ENCODE assay signal across 9 cellular contexts in the genomic region with DNA sequence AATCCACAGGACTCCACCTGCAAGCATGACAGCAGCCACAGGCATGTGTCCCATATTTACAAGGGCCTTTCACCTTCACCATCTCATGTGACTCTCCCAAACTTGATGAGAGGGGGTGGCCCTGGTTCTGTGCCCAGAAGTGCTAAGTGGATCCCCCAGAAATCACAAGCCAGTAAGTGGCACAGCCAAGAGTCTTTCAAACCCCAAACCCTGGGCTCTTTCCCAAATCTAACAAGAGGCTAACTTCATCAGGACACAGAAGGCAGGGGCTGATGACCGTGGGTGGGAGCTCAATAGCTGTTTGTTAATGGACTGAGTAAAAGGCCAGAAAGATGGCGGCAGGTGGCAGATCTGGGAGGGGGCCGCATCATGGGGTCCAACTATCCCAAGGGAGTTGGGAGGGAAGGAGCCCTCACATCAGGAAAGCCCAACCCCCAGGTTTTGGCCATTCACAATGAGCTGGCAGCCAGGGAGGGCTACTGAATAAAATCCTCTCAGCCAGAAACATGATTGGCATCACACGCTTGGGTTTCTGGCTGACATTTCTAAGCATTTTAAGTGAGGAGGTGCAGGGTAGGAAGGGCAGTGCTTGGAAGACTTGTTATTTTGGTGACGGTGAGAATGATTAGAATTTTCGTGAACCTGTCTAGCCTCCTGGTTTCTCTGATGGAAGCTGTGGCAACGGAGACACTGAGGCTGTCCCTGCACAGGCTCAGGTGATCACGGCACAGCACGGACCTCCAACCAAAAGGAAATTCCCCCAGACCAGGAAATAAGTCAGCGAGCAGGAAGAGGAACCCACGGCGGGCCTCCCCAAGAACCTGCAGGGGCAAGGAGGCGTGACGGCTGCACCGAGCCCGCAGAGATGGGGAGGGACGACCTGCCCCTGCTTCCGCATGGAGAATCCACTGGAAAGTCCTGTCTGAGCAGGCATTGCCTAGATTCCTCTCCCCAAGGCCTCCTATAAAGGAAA.
DNase-seq lines count a peak whose midpoint lies in the region; ATAC-seq and TF ChIP-seq lines count a peak whose summit lies in the region.
"Had no signal": no experiment of that assay in that cellular context is flagged by ENCODE, and none has a peak within 500 bp of the region (broad histone marks: within the 10 kb centered on the region; RNA-seq: fewer than 3 reads in every experiment).

No MANE protein-coding gene starts in this region.

- no peak overlapping the region for H3K4ac ChIP-seq in H9 (ENCODE audit: low read depth, low read length)

- H4K91ac ChIP-seq in H9 (ENCODE audit: insufficient read length, low read depth, low read length): no peak overlapping the region

- no peaks in the 10 kb centered on the region for H3K79me1 ChIP-seq in H9 (ENCODE audit: insufficient read depth, low read depth, low read length, poor library complexity, severe bottlenecking)

- no peaks in the 10 kb centered on the region for H3K36me3 ChIP-seq in mucosa of descending colon (ENCODE audit: low read depth)

- peak overlapping the region; percentile 72 for H3K4me3 Mint-ChIP-seq in activated T-helper 1 cell treated with anti-CD3 and anti-CD28 coated beads, Interleukin-12 subunit alpha, Interleukin-12 subunit beta, Interleukin-2, Interleukin-4 antibody, amounts not matched to agents 30 ng/mL and 10 ng/mL and 1 ng/mL, durations not matched to agents 14 hours and 24 hours and 36 hours
- H3K4me3 Mint-ChIP-seq in H9: no peak overlapping the region

- H2BK15ac ChIP-seq in H9 (ENCODE audit: low read depth, low read length): no peak overlapping the region

- peaks cover 100% of the 10 kb centered on the region for H3K4me1 Mint-ChIP-seq in activated T-helper 1 cell treated with anti-CD3 and anti-CD28 coated beads, Interleukin-12 subunit alpha, Interleukin-12 subunit beta, Interleukin-2, Interleukin-4 antibody, amounts not matched to agents 30 ng/mL and 10 ng/mL and 1 ng/mL, durations not matched to agents 14 hours and 24 hours and 36 hours (ENCODE audit: low read depth)
- peaks cover 27 to 51% of the 10 kb centered on the region in 2 experiments for H3K4me1 Mint-ChIP-seq in H9

- peak overlapping the region; percentile 81 for H3K27ac Mint-ChIP-seq in activated T-helper 1 cell treated with anti-CD3 and anti-CD28 coated beads, Interleukin-12 subunit alpha, Interleukin-12 subunit beta, Interleukin-2, Interleukin-4 antibody, amounts not matched to agents 30 ng/mL and 10 ng/mL and 1 ng/mL, durations not matched to agents 14 hours and 24 hours and 36 hours
- no peak overlapping the region; a peak in 1 of 7 replicates for H3K27ac Mint-ChIP-seq in H9

- peaks cover 13% of the 10 kb centered on the region for H3K9me3 Mint-ChIP-seq in activated T-helper 1 cell treated with anti-CD3 and anti-CD28 coated beads, Interleukin-12 subunit alpha, Interleukin-12 subunit beta, Interleukin-2, Interleukin-4 antibody, amounts not matched to agents 30 ng/mL and 10 ng/mL and 1 ng/mL, durations not matched to agents 14 hours and 24 hours and 36 hours
- H3K9me3 Mint-ChIP-seq in H9: peaks cover 5 to 6% of the 10 kb centered on the region in 2 experiments; a peak in 3 of 5 replicates

- H3K4me1 ChIP-seq in mucosa of descending colon (ENCODE audit: low read depth) (no peaks in the 10 kb centered on the region), H9 (ENCODE audit: insufficient read depth, low read length) (peaks cover 2% of the 10 kb centered on the region)

- H3K9me3 ChIP-seq in mucosa of descending colon (no peaks in the 10 kb centered on the region), H9 (ENCODE audit: control insufficient read depth, low read depth, low read length) (no peaks in the 10 kb centered on the region)

- no peak overlapping the region; the same call in 1 of the 2 replicates for H3K14ac ChIP-seq in H9 (ENCODE audit: insufficient read depth, low read length)

- H3K27ac ChIP-seq in H9 (ENCODE audit: insufficient read length, low read depth, low read length): no peak overlapping the region

- no peak overlapping the region for H3K9ac ChIP-seq in H9 (ENCODE audit: extremely low read depth, insufficient read length, low read length)

- no peak overlapping the region for H2BK5ac ChIP-seq in H9 (ENCODE audit: insufficient read length, low read length)

- no peak overlapping the region for H3K4me2 ChIP-seq in H9 (ENCODE audit: insufficient read depth, insufficient read length, low read length)

- intact Hi-C loops in activated T-helper 1 cell treated with anti-CD3 and anti-CD28 coated beads, Interleukin-12 subunit alpha, Interleukin-12 subunit beta, Interleukin-2, Interleukin-4 antibody, amounts not matched to agents 30 ng/mL and 10 ng/mL and 1 ng/mL, durations not matched to agents 14 hours and 24 hours and 36 hours (cut with micrococcal nuclease): loop anchor here (5.0 to 10.0 kb wide), 3 partner anchors 107 to 470 kb away; a partner anchor contains a TSS
- intact Hi-C loops in mucosa of descending colon (cut with DNase I, micrococcal nuclease): no loop called here

- H3K18ac ChIP-seq in H9 (ENCODE audit: insufficient read length, low read depth, low read length): no peak overlapping the region

- ATAC-seq in GM21786 (IDR thresholded peaks at IDR 0.05; ENCODE audit: unreplicated experiment): peak; percentile 22
- ATAC-seq in mucosa of descending colon: peak; percentile 15
- ATAC-seq in HG03280 (IDR thresholded peaks at IDR 0.05; ENCODE audit: unreplicated experiment): no peak

- no peak overlapping the region for H2BK12ac ChIP-seq in H9 (ENCODE audit: insufficient read length, low read depth, low read length)

- H2BK120ac ChIP-seq in H9 (ENCODE audit: low read depth, low read length, poor library complexity, severe bottlenecking): no peak overlapping the region

- H3T11ph ChIP-seq in H9 (ENCODE audit: low read length): no peak overlapping the region

- DNase-seq in GM13976 (ENCODE audit: low spot score) (peak; percentile 43), mucosa of descending colon (peak in 1 of 3 donors; percentile 68), NCI-H345 treated with DMSO at 0.1 percent for 48 hours (lab: John Stamatoyannopoulos, UW; ENCODE audit: unreplicated experiment) (no peak), NCI-H1092 (lab: John Stamatoyannopoulos, UW) (no peak), H9 (no peak)
- peak; percentile 44 for DNase-seq in activated T-helper 1 cell treated with anti-CD3 and anti-CD28 coated beads, Interleukin-12 subunit alpha, Interleukin-12 subunit beta, Interleukin-2, Interleukin-4 antibody, amounts not matched to agents 30 ng/mL and 10 ng/mL and 1 ng/mL, durations not matched to agents 14 hours and 24 hours and 36 hours (ENCODE audit: low spot score)
- DNase-seq: NCI-H2029 treated with DMSO at 0.1 percent for 48 hours had no signal

- H3K79me2 ChIP-seq in H9 (ENCODE audit: insufficient read depth, low read length): no peaks in the 10 kb centered on the region

- peaks cover 85% of the 10 kb centered on the region for H3K36me3 Mint-ChIP-seq in activated T-helper 1 cell treated with anti-CD3 and anti-CD28 coated beads, Interleukin-12 subunit alpha, Interleukin-12 subunit beta, Interleukin-2, Interleukin-4 antibody, amounts not matched to agents 30 ng/mL and 10 ng/mL and 1 ng/mL, durations not matched to agents 14 hours and 24 hours and 36 hours (ENCODE audit: low read depth)
- H3K36me3 Mint-ChIP-seq in H9 (ENCODE audit: insufficient read depth in 1 of 3, low read depth in 3 of 3): peaks cover 0 to 6% (median 5%) of the 10 kb centered on the region in 3 experiments; a peak in 6 of 7 replicates

- H2AFZ ChIP-seq in H9 (ENCODE audit: low read length): no peak overlapping the region

- no peak overlapping the region for H2AK5ac ChIP-seq in H9 (ENCODE audit: insufficient read length, low read length)

- H3K23ac ChIP-seq in H9 (ENCODE audit: insufficient read length, low read depth, low read length): no peak overlapping the region

- no peak overlapping the region for H3K56ac ChIP-seq in H9 (ENCODE audit: insufficient read length, low read depth, low read length)

- no peak overlapping the region for H4K8ac ChIP-seq in H9 (replicated peaks; ENCODE audit: insufficient read length, low read depth, low read length)

- no peaks in the 10 kb centered on the region for H3K27me3 Mint-ChIP-seq in activated T-helper 1 cell treated with anti-CD3 and anti-CD28 coated beads, Interleukin-12 subunit alpha, Interleukin-12 subunit beta, Interleukin-2, Interleukin-4 antibody, amounts not matched to agents 30 ng/mL and 10 ng/mL and 1 ng/mL, durations not matched to agents 14 hours and 24 hours and 36 hours (ENCODE audit: insufficient read depth)
- peaks cover 2% of the 10 kb centered on the region; the same call in 1 of the 2 replicates for H3K27me3 Mint-ChIP-seq in H9 (ENCODE audit: low read depth)

- H2BK20ac ChIP-seq in H9 (ENCODE audit: low read depth, low read length, poor library complexity, severe bottlenecking): no peak overlapping the region

- no peak overlapping the region for H4K5ac ChIP-seq in H9 (ENCODE audit: insufficient read length, low read depth, low read length)

- H3K27me3 ChIP-seq in H9 (ENCODE audit: insufficient read depth, low read length): no peaks in the 10 kb centered on the region

- H4K20me1 ChIP-seq in H9 (ENCODE audit: control insufficient read depth, insufficient read depth, insufficient read length): no peaks in the 10 kb centered on the region

- TF ChIP-seq CTCF in GM13976 (IDR thresholded peaks at IDR 0.05; ENCODE audit: borderline replicate concordance, control extremely low read depth, extremely low read depth, insufficient read depth, missing control alignments) (no peak), mucosa of descending colon (IDR thresholded peaks at IDR 0.05) (no peak), H9 (conservative IDR thresholded peaks at IDR 0.05) (no peak)

- WGBS in H9 (ENCODE audit: extremely low coverage, insufficient read length, low lambda C conversion rate): no CpG with 5 or more reads among the region's 18 CpGs

- in situ Hi-C loops in GM13976 (cut with MboI; ENCODE audit: low sequenced_read_pairs, unreplicated experiment): loop anchor here (10.0 kb wide), 1 partner anchor 140 kb away; a partner anchor contains a TSS

- no peaks in the 10 kb centered on the region for H3K23me2 ChIP-seq in H9 (ENCODE audit: insufficient read length, low read depth, low read length, poor library complexity, severe bottlenecking)

- H3K4me3 ChIP-seq in mucosa of descending colon: no peak overlapping the region

Comparison
In these comparisons a context has a peak if more than half of its experiments do, and no peak if none do; other contexts are left out.
1. DNase-seq: peak in GM13976 (single experiment) and activated T-helper 1 cell treated with anti-CD3 and anti-CD28 coated beads, Interleukin-12 subunit alpha, Interleukin-12 subunit beta, Interleukin-2, Interleukin-4 antibody, amounts not matched to agents 30 ng/mL and 10 ng/mL and 1 ng/mL, durations not matched to agents 14 hours and 24 hours and 36 hours (single experiment); none in NCI-H345 treated with DMSO at 0.1 percent for 48 hours (single experiment), NCI-H1092 (single experiment) and H9 (single experiment).